19 cellular contexts compared by ENCODE assay signal in genomic region chr1:203698144-203698543, GRCh38.
"Had no signal": no experiment of that assay in that cellular context is flagged by ENCODE, and none has a peak within 500 bp of the region (broad histone marks: within the 10 kb centered on the region; RNA-seq: fewer than 3 reads in every experiment).

No MANE protein-coding gene starts in this region.

- H3K27me3 Mint-ChIP-seq: activated CD8-positive, alpha-beta memory T cell treated with anti-CD3 and anti-CD28 coated beads, Interleukin-2, amount 10 ng/mL, durations not matched to agents 7 days and 5 days; activated naive CD8-positive, alpha-beta T cell treated with anti-CD3 and anti-CD28 coated beads for 36 hours; stimulated activated naive CD8-positive, alpha-beta T cell treated with anti-CD3 and anti-CD28 coated beads, Interleukin-15, amount 100 ng/mL, for 72 hours had no signal

- H3K27ac ChIP-seq: body of pancreas, foreskin keratinocyte, prostate gland, SJSA1, spleen, thoracic aorta had no signal

- H3K4me1 ChIP-seq: prostate gland had no signal

- H3K4me3 ChIP-seq: body of pancreas, prostate gland, SJSA1, spleen, thoracic aorta had no signal

- H3K4me1 Mint-ChIP-seq: activated naive CD8-positive, alpha-beta T cell treated with anti-CD3 and anti-CD28 coated beads for 36 hours had no signal

- H3K36me3 ChIP-seq: prostate gland had no signal

- H3K27me3 ChIP-seq: body of pancreas, foreskin keratinocyte, SJSA1, spleen had no signal

- H3K9me3 ChIP-seq: body of pancreas, prostate gland, SJSA1, spleen, thoracic aorta had no signal

- H3K4me3 Mint-ChIP-seq: activated CD8-positive, alpha-beta memory T cell treated with anti-CD3 and anti-CD28 coated beads, Interleukin-2, amount 10 ng/mL, durations not matched to agents 7 days and 5 days; activated naive CD8-positive, alpha-beta T cell treated with anti-CD3 and anti-CD28 coated beads for 36 hours; nephron; stimulated activated naive CD8-positive, alpha-beta T cell treated with anti-CD3 and anti-CD28 coated beads, Interleukin-15, amount 100 ng/mL, for 72 hours had no signal

- ATAC-seq: activated CD4-positive, CD25-positive, alpha-beta regulatory T cell treated with anti-CD3 and anti-CD28 coated beads, Interleukin-2, amount 50 U/mL, for 24 hours; activated CD8-positive, alpha-beta memory T cell treated with anti-CD3 and anti-CD28 coated beads, Interleukin-2, amount 10 ng/mL, durations not matched to agents 7 days and 5 days; body of pancreas; foreskin keratinocyte; sciatic nerve; stimulated activated naive CD8-positive, alpha-beta T cell treated with anti-CD3 and anti-CD28 coated beads, Interleukin-15, amount 100 ng/mL, for 72 hours had no signal

- H3K27ac Mint-ChIP-seq: activated naive CD8-positive, alpha-beta T cell treated with anti-CD3 and anti-CD28 coated beads for 36 hours; nephron had no signal

- H3K9me3 Mint-ChIP-seq: activated naive CD8-positive, alpha-beta T cell treated with anti-CD3 and anti-CD28 coated beads for 36 hours; nephron; stimulated activated naive CD8-positive, alpha-beta T cell treated with anti-CD3 and anti-CD28 coated beads, Interleukin-15, amount 100 ng/mL, for 72 hours had no signal

- H3K36me3 Mint-ChIP-seq: activated naive CD8-positive, alpha-beta T cell treated with anti-CD3 and anti-CD28 coated beads for 36 hours had no signal

- DNase-seq: activated CD4-positive, alpha-beta T cell treated with anti-CD3 and anti-CD28 coated beads, Interleukin-2, amount 50 U/mL, for 4 hours; activated CD8-positive, alpha-beta memory T cell treated with anti-CD3 and anti-CD28 coated beads, Interleukin-2, amount 10 ng/mL, durations not matched to agents 7 days and 5 days; activated naive CD8-positive, alpha-beta T cell treated with anti-CD3 and anti-CD28 coated beads for 36 hours; activated T-cell treated with anti-CD3 and anti-CD28 coated beads, Interleukin-2, amount 50 U/mL, for 1 hour; amygdala; body of pancreas; caudate nucleus; effector CD4-positive, alpha-beta T cell; foreskin keratinocyte; head of caudate nucleus; spleen; stimulated activated naive CD8-positive, alpha-beta T cell treated with anti-CD3 and anti-CD28 coated beads, Interleukin-15, amount 100 ng/mL, for 72 hours; SW 1271 had no signal
